ENCODE assay signal across 22 cellular contexts in genomic region chr9:7289773-7290172, GRCh38.
DNase-seq lines count a peak whose midpoint lies in the region; ATAC-seq, FAIRE-seq and TF ChIP-seq lines count a peak whose summit lies in the region.
"Had no signal": no experiment of that assay in that cellular context is flagged by ENCODE, and none has a peak within 500 bp of the region (broad histone marks: within the 10 kb centered on the region; RNA-seq: fewer than 3 reads in every experiment).

No MANE protein-coding gene starts in this region.

- H3K4me1 ChIP-seq in foreskin keratinocyte: no peaks in the 10 kb centered on the region
- H3K4me1 ChIP-seq: gastroesophageal sphincter, right atrium auricular region had no signal

- no peak for TF ChIP-seq CTCF in foreskin keratinocyte (conservative IDR thresholded peaks at IDR 0.05)

- ATAC-seq in GM21717 (IDR thresholded peaks at IDR 0.05; ENCODE audit: unreplicated experiment) (peak; percentile 70), HG03159 (IDR thresholded peaks at IDR 0.05; ENCODE audit: unreplicated experiment) (peak; percentile 73), foreskin keratinocyte (no peak), GM18520 (IDR thresholded peaks at IDR 0.05; ENCODE audit: unreplicated experiment) (no peak)
- ATAC-seq: esophagus mucosa, gastroesophageal sphincter, WTC11 had no signal

- TF ChIP-seq POLR2A in GM12891 (IDR thresholded peaks at IDR 0.05; ENCODE audit: low read depth, low read length): no peak

- no peak for FAIRE-seq in GM12891 (lab: Jason Lieb, UNC)
- FAIRE-seq in GM19239 (lab: Jason Lieb, UNC): peak; percentile 26
- FAIRE-seq: keratinocyte had no signal

- H3K27me3 ChIP-seq in foreskin keratinocyte: no peaks in the 10 kb centered on the region
- H3K27me3 ChIP-seq: brain microvascular endothelial cell, gastroesophageal sphincter, right atrium auricular region had no signal

- H3K27ac ChIP-seq in foreskin keratinocyte: no peak overlapping the region
- H3K27ac ChIP-seq: brain microvascular endothelial cell, gastroesophageal sphincter, right atrium auricular region had no signal

- DNase-seq in GM12891 (ENCODE audit: insufficient read length, low spot score): no peak
- DNase-seq in GM19239 (ENCODE audit: insufficient read length, low spot score): no peak
- no peak for DNase-seq in NCI-H1105 (lab: John Stamatoyannopoulos, UW)
- DNase-seq in superior temporal gyrus (ENCODE audit: extremely low spot score): no peak
- DNase-seq in foreskin keratinocyte: no peak
- DNase-seq: activated CD4-positive, alpha-beta T cell treated with anti-CD3 and anti-CD28 coated beads, Interleukin-2, amount 50 U/mL, for 48 hours; activated gamma-delta T cell; brain microvascular endothelial cell; effector memory CD4-positive, alpha-beta T cell; H9; NCI-H1417; NCI-H510A; occipital lobe; substantia nigra had no signal

TF ChIP-seq in GM12891, 5 proteins besides CTCF, POLR2A, EP300 and RAD21:
- peak; percentile 51 for TF ChIP-seq SPI1 (IDR thresholded peaks at IDR 0.05; ENCODE audit: low read depth, low read length)
- no peak for TF ChIP-seq PAX5 (IDR thresholded peaks at IDR 0.05; ENCODE audit: insufficient read depth, low read length, severe bottlenecking)

Comparison
In these comparisons a context has a peak if more than half of its experiments do, and no peak if none do; other contexts are left out.
1. ATAC-seq: peak in GM21717 (single experiment) and HG03159 (single experiment); none in foreskin keratinocyte (single experiment) and GM18520 (single experiment).